In the genomic region with DNA sequence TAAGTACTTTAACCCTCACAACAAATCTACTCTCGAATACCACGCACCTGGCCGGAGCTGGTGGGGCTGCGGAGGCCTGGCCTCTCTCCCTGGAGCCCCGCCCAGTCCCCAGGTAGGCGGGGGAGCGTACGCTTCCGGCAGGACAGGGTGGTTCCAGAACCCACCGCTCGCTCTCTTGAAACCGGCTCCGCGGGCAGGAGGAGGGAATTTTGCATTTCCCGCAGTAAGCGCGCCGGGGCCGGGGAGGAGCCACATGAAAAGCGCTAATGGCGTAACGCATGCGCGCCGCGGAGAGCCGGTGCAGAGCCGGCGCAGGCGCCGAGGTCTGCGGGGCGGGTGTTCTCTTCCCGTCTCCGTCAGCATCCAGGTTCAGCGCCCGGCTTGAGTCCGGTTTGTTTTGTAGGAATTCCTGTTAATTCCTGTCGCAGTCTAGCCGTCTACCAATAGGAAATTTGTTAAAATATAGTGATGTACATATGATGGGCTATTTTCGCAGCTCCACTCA, we compare ENCODE assay signal across 8 cellular contexts. TPM values are rescaled to one million over a fixed set of nuclear protein-coding genes. Genes with fewer than 3 reads are reported as not detected.
A peak's percentile ranks its signal among the peaks of the same experiment; 100 is the strongest.
DNase-seq lines count a peak whose midpoint lies in the region; ATAC-seq, FAIRE-seq and TF ChIP-seq lines count a peak whose summit lies in the region.

No MANE protein-coding gene starts in this region.

- 2% methylated on average over 41 of the region's 41 CpGs; no CpG with 5 or more reads in 1 of the 2 experiments for WGBS in H1 (ENCODE audit: extremely low coverage in 1 of 2, insufficient coverage in 1 of 2, insufficient read length in 1 of 2, insufficient replicate concordance in 2 of 2, low coverage in 1 of 2, low lambda C conversion rate in 2 of 2, missing lambda C conversion rate in 1 of 2), 2 experiments
- WGBS in mesendoderm (ENCODE audit: extremely low coverage, insufficient coverage, low lambda C conversion rate) = no CpG with 5 or more reads among the region's 41 CpGs

- no peak overlapping the region for H2BK15ac ChIP-seq in H1 (ENCODE audit: low read length)
- no peak overlapping the region for H2BK15ac ChIP-seq in mesendoderm (replicated peaks; ENCODE audit: low read depth)

- H4K5ac ChIP-seq in H1 (ENCODE audit: insufficient read length, low read depth, low read length) (peak overlapping the region; percentile 45), mesendoderm (ENCODE audit: low read length) (no peak overlapping the region)

- H3K4me1 ChIP-seq in H1 (replicated peaks in 1 of 4; ENCODE audit: control insufficient read depth in 3 of 4, insufficient read depth in 4 of 4, low read length in 3 of 4) = peaks cover 3 to 17% (median 12%) of the 10 kb centered on the region in 4 experiments; a peak in 5 of 7 replicates
- H3K4me1 ChIP-seq in mesendoderm (ENCODE audit: control insufficient read depth, low read depth, low read length) = peaks cover 4% of the 10 kb centered on the region

- DNase-seq in CD14-positive monocyte (ENCODE audit: low spot score) (peak; percentile 52), NCI-H748 (lab: John Stamatoyannopoulos, UW; ENCODE audit: unreplicated experiment) (peak; percentile 98), H1 (ENCODE audit: low read depth in 1 of 2, low spot score in 2 of 2) (peak; percentile 92 to 96), mesendoderm (peak; percentile 97)
- DNase-seq in activated CD8-positive, alpha-beta memory T cell treated with anti-CD3 and anti-CD28 coated beads for 24 hours = peak; percentile 93
- DNase-seq in stimulated activated CD8-positive, alpha-beta memory T cell treated with anti-CD3 and anti-CD28 coated beads, Interleukin-15, amount 100 ng/mL, for 1 hour (ENCODE audit: low read depth) = peak; percentile 59

- H3K79me1 ChIP-seq in H1 (ENCODE audit: low read depth, low read length) (no peaks in the 10 kb centered on the region), mesendoderm (ENCODE audit: low read length) (no peaks in the 10 kb centered on the region)

- H3K27me3 Mint-ChIP-seq in CD14-positive monocyte (ENCODE audit: low read depth in 3 of 3) = peaks cover 19 to 28% (median 28%) of the 10 kb centered on the region in 3 donors

- H3K27ac ChIP-seq in H1 (ENCODE audit: low read depth, low read length) = no peak overlapping the region
- H3K27ac ChIP-seq in mesendoderm (ENCODE audit: low read depth, low read length) = peak overlapping the region; percentile 31

- H2AFZ ChIP-seq in H1 (ENCODE audit: low read length) = peak overlapping the region; percentile 90

- H2AK5ac ChIP-seq in H1 (ENCODE audit: low read depth, low read length) (no peak overlapping the region), mesendoderm (ENCODE audit: low read length) (no peak overlapping the region)

- FAIRE-seq in H1 (lab: Jason Lieb, UNC) = no peak

- H3K4me3 ChIP-seq in H1 (ENCODE audit: extremely low read depth in 1 of 4, insufficient read depth in 2 of 4, low read depth in 3 of 4, low read length in 4 of 4) (peak overlapping the region; percentile 27 to 59 (median 45); a peak in 7 of 8 replicates), mesendoderm (ENCODE audit: low read length) (peak overlapping the region; percentile 23)

- H3K9me3 Mint-ChIP-seq in CD14-positive monocyte = peaks cover 0 to 7% (median 0%) of the 10 kb centered on the region in 7 donors

- H2BK120ac ChIP-seq in H1 (replicated peaks; ENCODE audit: low read depth, low read length) (no peak overlapping the region), mesendoderm (ENCODE audit: low read depth, low read length) (no peak overlapping the region)

- no peak overlapping the region for H2BK20ac ChIP-seq in H1 (ENCODE audit: low read length)

- H2BK5ac ChIP-seq in H1 (ENCODE audit: low read depth, low read length) (peak overlapping the region; percentile 27; the same call in 1 of the 2 replicates), mesendoderm (ENCODE audit: low read length) (no peak overlapping the region)

- H3K23ac ChIP-seq in H1 (ENCODE audit: insufficient read length) (no peak overlapping the region), mesendoderm (ENCODE audit: low read length) (no peak overlapping the region)

- H3K36me3 ChIP-seq in H1 (ENCODE audit: control insufficient read depth in 2 of 4, insufficient read depth in 4 of 4, low read length in 3 of 4) (no peaks in the 10 kb centered on the region), mesendoderm (ENCODE audit: control insufficient read depth, insufficient read depth, low read length) (no peaks in the 10 kb centered on the region)

- peak overlapping the region; percentile 66; the same call in 1 of the 2 replicates for H3K18ac ChIP-seq in H1 (ENCODE audit: extremely low read depth, low read length)
- peak overlapping the region; percentile 54 for H3K18ac ChIP-seq in mesendoderm (ENCODE audit: low read length)

- TF ChIP-seq POLR2A in H1 (IDR thresholded peaks at IDR 0.05; ENCODE audit: control extremely low read depth in 1 of 2, low read depth in 2 of 2, low read length in 2 of 2) = peak; percentile 17 to 63; a peak in 2 of 3 replicates

- TF ChIP-seq EP300 in H1 (IDR thresholded peaks at IDR 0.05; ENCODE audit: borderline replicate concordance in 1 of 2, low read depth in 2 of 2, low read length in 2 of 2) = no peak

- H3K56ac ChIP-seq in H1 (replicated peaks; ENCODE audit: insufficient read length, low read depth, low read length) (no peak overlapping the region), mesendoderm (ENCODE audit: low read length) (peak overlapping the region; percentile 84)

- H3K79me2 ChIP-seq in H1 (ENCODE audit: control insufficient read depth in 1 of 2, insufficient read depth in 2 of 2, low read length in 2 of 2) (no peaks in the 10 kb centered on the region), mesendoderm (ENCODE audit: control insufficient read depth, insufficient read depth, low read length) (no peaks in the 10 kb centered on the region)

- H3K4ac ChIP-seq in H1 (replicated peaks; ENCODE audit: insufficient read length, low read depth, low read length) = peak overlapping the region; percentile 24
- no peak overlapping the region for H3K4ac ChIP-seq in mesendoderm (ENCODE audit: low read depth, low read length)

- H3K9ac ChIP-seq in H1 (replicated peaks in 1 of 4; ENCODE audit: extremely low read depth in 1 of 4, low read depth in 3 of 4, low read length in 3 of 4) (peak overlapping the region in 2 of 4 experiments; percentile 10 to 69; a peak in 2 of 7 replicates), mesendoderm (ENCODE audit: low read length) (peak overlapping the region; percentile 70)

- CTCF ChIA-PET in H1 (lab: Charles Lee; ENCODE audit: partially characterized antibody) = interaction anchor here (1.0 to 2.3 kb wide), 4 partner anchors 18 to 273 kb away, joined by 3 to 8 read pairs (median 4); no protein-coding TSS in a partner anchor

- H3K23me2 ChIP-seq in H1 (ENCODE audit: low read depth, low read length) = peaks cover 5% of the 10 kb centered on the region; the same call in 1 of the 2 replicates

- H3K9me3 ChIP-seq in H1 (ENCODE audit: insufficient read depth in 2 of 2, low read depth in 1 of 2, low read length in 1 of 2) = no peaks in the 10 kb centered on the region

- H3K4me3 Mint-ChIP-seq in CD14-positive monocyte = peak overlapping the region; percentile 67 to 84

- no peaks in the 10 kb centered on the region for H3K36me3 Mint-ChIP-seq in CD14-positive monocyte

- ATAC-seq in GM19372 (IDR thresholded peaks at IDR 0.05; ENCODE audit: low read depth, unreplicated experiment) (peak; percentile 74), HG03469 (IDR thresholded peaks at IDR 0.05; ENCODE audit: unreplicated experiment) (peak; percentile 66)

- no peak overlapping the region for H3K27ac Mint-ChIP-seq in CD14-positive monocyte

- no peak overlapping the region for H2BK12ac ChIP-seq in H1 (ENCODE audit: low read depth, low read length)

- no peak for TF ChIP-seq CTCF in CD14-positive monocyte (IDR thresholded peaks at IDR 0.05)
- TF ChIP-seq CTCF in H1 (IDR thresholded peaks at IDR 0.05; ENCODE audit: control extremely low read depth in 1 of 3, insufficient read depth in 1 of 3, low read depth in 1 of 3, low read length in 3 of 3) = no peak

- no peak overlapping the region for H4K91ac ChIP-seq in H1 (replicated peaks; ENCODE audit: insufficient read length, low read length)

- H4K8ac ChIP-seq in H1 (ENCODE audit: extremely low read depth, insufficient read depth, low read length) (no peak overlapping the region; the same call in 1 of the 2 replicates), mesendoderm (ENCODE audit: low read depth, low read length) (no peak overlapping the region)

- POLR2A ChIA-PET in H1 (lab: Charles Lee; ENCODE audit: partially characterized antibody) = interaction anchor here (0.8 to 1.9 kb wide), 4 partner anchors 9 to 458 kb away, joined by 3 to 6 read pairs (median 4); partner anchors contain the start of gene MSANTD3

- H3K4me1 Mint-ChIP-seq in CD14-positive monocyte = peaks cover 14% of the 10 kb centered on the region

- no peaks in the 10 kb centered on the region for H4K20me1 ChIP-seq in H1 (replicated peaks in 1 of 2; ENCODE audit: control insufficient read depth in 1 of 2, insufficient read depth in 2 of 2, low read length in 2 of 2)

- TF ChIP-seq RAD21 in H1 (IDR thresholded peaks at IDR 0.05 in 1 of 2, conservative IDR thresholded peaks at IDR 0.05 in 1 of 2; ENCODE audit: low read depth in 2 of 2, low read length in 2 of 2) = 0 out of 4 replicates have a peak, but pooled peaks of 1 of the 2 experiments have one; percentile 0

- H3K14ac ChIP-seq in H1 (ENCODE audit: insufficient read length) = no peak overlapping the region

- H3K4me2 ChIP-seq in H1 (ENCODE audit: insufficient read depth in 1 of 2, low read depth in 2 of 2, low read length in 2 of 2) (peak overlapping the region; percentile 77 to 80), mesendoderm (ENCODE audit: low read length) (peak overlapping the region; percentile 69)

- H3K27me3 ChIP-seq in H1 (replicated peaks in 1 of 4; ENCODE audit: control insufficient read depth in 3 of 4, extremely low read depth in 1 of 4, insufficient read depth in 3 of 4, low read length in 3 of 4) = no peaks in the 10 kb centered on the region
- H3K27me3 ChIP-seq in mesendoderm (ENCODE audit: insufficient read depth, low read length, poor library complexity) = no peaks in the 10 kb centered on the region

- intact Hi-C loops in CD14-positive monocyte (cut with micrococcal nuclease) = no loop called here

TF ChIP-seq in H1, 55 proteins besides CTCF, POLR2A, EP300 and RAD21 (continues in another document):
- no peak for TF ChIP-seq SP2 (IDR thresholded peaks at IDR 0.05; ENCODE audit: low read length)
- no peak for TF ChIP-seq SUZ12 (IDR thresholded peaks at IDR 0.05; ENCODE audit: low read length)

RNA-seq across cellular contexts. Expression of gene CAVIN4, which starts 20.8 kb away (rescaled TPM):
- polyA plus RNA-seq in CD14-positive monocyte (not detected), H1 (2011; rRNA removed) (1.8 and 2.3 TPM in 2 replicates)
- 8.0 and 9.1 TPM in 2 replicates for total RNA-seq in H1 (2021; fragmentation: NEBNext Ultra II Directional; extraction: Animal tissue kit (Norgen Biotek cat#: 25700))
- polyA plus RNA-seq in H1 (2011; cell fraction: cytosol; rRNA removed) = 4.4 TPM
- polyA plus RNA-seq in H1 (2011; cell fraction: nucleus; rRNA removed) = 4.1 TPM
- polyA plus RNA-seq in H1 (2012, experiment 1 of 2) = 5.8 to 11.9 TPM (median 6.2 TPM) in 4 replicates
- 0.26 TPM for polyA plus RNA-seq in H1 (2012, experiment 2 of 2)
- 6.5 TPM for polyA plus RNA-seq in H1 (2013, experiment 1 of 2)
- 6.6 TPM for polyA plus RNA-seq in H1 (2013, experiment 2 of 2)
- 3.7 and 4.7 TPM in 2 replicates for polyA minus RNA-seq in H1 (2011; rRNA and poly(A)+ RNA removed)
- polyA minus RNA-seq in H1 (2011; cell fraction: cytosol; rRNA and poly(A)+ RNA removed) = 1.9 TPM
- 16.7 TPM for polyA minus RNA-seq in H1 (2011; cell fraction: nucleus; rRNA and poly(A)+ RNA removed)
- 3.5 TPM for polyA plus RNA-seq in mesendoderm (2013, experiment 1 of 2)
- 3.5 TPM for polyA plus RNA-seq in mesendoderm (2013, experiment 2 of 2)
